ENCODE assay signal across 21 cellular contexts in the genomic region with DNA sequence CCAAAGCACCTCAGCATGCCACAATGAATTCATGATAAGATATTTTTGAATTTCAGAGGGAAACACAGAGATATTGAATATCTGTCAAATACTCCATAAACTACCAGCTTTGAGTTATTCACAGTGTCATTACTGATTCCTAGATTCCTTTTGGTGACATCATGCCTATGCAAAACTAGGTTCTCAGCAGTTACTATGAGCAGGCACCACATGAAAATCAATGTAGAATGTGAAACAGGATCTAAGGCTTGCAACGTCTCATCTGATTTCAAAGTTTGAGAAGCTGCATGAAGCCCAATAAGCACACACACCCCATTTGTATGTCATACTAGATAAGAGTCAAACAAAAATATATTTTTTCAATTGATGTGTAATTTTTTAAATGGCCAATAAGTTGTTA.
"Had no signal": no experiment of that assay in that cellular context is flagged by ENCODE, and none has a peak within 500 bp of the region (broad histone marks: within the 10 kb centered on the region; RNA-seq: fewer than 3 reads in every experiment).

No MANE protein-coding gene starts in this region.

- H3K36me3 ChIP-seq: ascending aorta, colonic mucosa, esophagus squamous epithelium had no signal

- ATAC-seq: activated CD4-positive, alpha-beta T cell treated with anti-CD3 and anti-CD28 coated beads for 36 hours; activated CD8-positive, alpha-beta T cell treated with anti-CD3 and anti-CD28 coated beads for 36 hours; activated naive CD4-positive, alpha-beta T cell treated with anti-CD3 and anti-CD28 coated beads, Interleukin-2, amount 50 U/mL, for 72 hours had no signal

- H3K27me3 ChIP-seq: ascending aorta, colonic mucosa, esophagus squamous epithelium had no signal

- DNase-seq: activated CD4-positive, alpha-beta T cell treated with anti-CD3 and anti-CD28 coated beads for 36 hours; activated CD4-positive, alpha-beta T cell treated with anti-CD3 and anti-CD28 coated beads, Interleukin-2, amount 50 U/mL, for 1 hour; activated CD4-positive, alpha-beta T cell treated with anti-CD3 and anti-CD28 coated beads, Interleukin-2, amount 50 U/mL, for 48 hours; activated CD4-positive, CD25-positive, alpha-beta regulatory T cell; activated CD4-positive, CD25-positive, alpha-beta regulatory T cell treated with anti-CD3 and anti-CD28 coated beads, Interleukin-2, amount 50 U/mL, for 72 hours; activated CD8-positive, alpha-beta memory T cell treated with anti-CD3 and anti-CD28 coated beads for 24 hours; activated CD8-positive, alpha-beta memory T cell treated with anti-CD3 and anti-CD28 coated beads, Interleukin-2, amount 50 U/mL, for 4 hours; activated CD8-positive, alpha-beta T cell treated with anti-CD3 and anti-CD28 coated beads for 36 hours; activated effector memory CD4-positive, alpha-beta T cell treated with anti-CD3 and anti-CD28 coated beads, Interleukin-2, amount 50 U/mL, for 16 hours; activated naive CD4-positive, alpha-beta T cell treated with anti-CD3 and anti-CD28 coated beads for 36 hours; activated naive CD8-positive, alpha-beta T cell treated with anti-CD3 and anti-CD28 coated beads, Interleukin-2, amount 10 ng/mL, durations not matched to agents 7 days and 5 days; activated T-cell treated with anti-CD3 and anti-CD28 coated beads, Interleukin-2, amount 50 U/mL, for 1 hour; activated T-cell treated with anti-CD3 and anti-CD28 coated beads, Interleukin-2, amount 50 U/mL, for 48 hours; colonic mucosa; effector CD8-positive, alpha-beta T cell; esophagus squamous epithelium; head of caudate nucleus; T-helper 2 cell had no signal

- H3K4me3 ChIP-seq: ascending aorta, colonic mucosa, esophagus squamous epithelium had no signal

- H3K9me3 ChIP-seq: ascending aorta, colonic mucosa, esophagus squamous epithelium had no signal

- H3K4me1 ChIP-seq: ascending aorta, colonic mucosa, esophagus squamous epithelium had no signal

- H3K27ac ChIP-seq: ascending aorta, colonic mucosa, epithelial cell of prostate, esophagus squamous epithelium had no signal
